1 cellular context compared by ENCODE assay signal in genomic region chr9:121942313-121942712, GRCh38.
TF ChIP-seq lines count a peak whose summit lies in the region.

No MANE protein-coding gene starts in this region.

TF ChIP-seq in HepG2, 621 proteins besides CTCF, POLR2A, EP300 and RAD21 (continued from another document and continues in another):
- TF ChIP-seq MNT (IDR thresholded peaks at IDR 0.05), result no peak
- TF ChIP-seq REL (CRISPR knock-in tag; conservative IDR thresholded peaks at IDR 0.05), result no peak
- TF ChIP-seq ZNF792 (CRISPR knock-in tag; IDR thresholded peaks at IDR 0.05), result no peak
- TF ChIP-seq ZFP36L2 (CRISPR knock-in tag; IDR thresholded peaks at IDR 0.05), result no peak
- TF ChIP-seq ZNF3 (CRISPR knock-in tag; IDR thresholded peaks at IDR 0.05), result peak; percentile 96
- TF ChIP-seq CREM (IDR thresholded peaks at IDR 0.05), result no peak
- no peak for TF ChIP-seq CREM (CRISPR knock-in tag; IDR thresholded peaks at IDR 0.05)
- TF ChIP-seq SMAD9 (CRISPR knock-in tag; IDR thresholded peaks at IDR 0.05), result no peak
- no peak for TF ChIP-seq PHF20 (CRISPR knock-in tag; IDR thresholded peaks at IDR 0.05)
- no peak for TF ChIP-seq ZNF883 (CRISPR knock-in tag; IDR thresholded peaks at IDR 0.05; ENCODE audit: not compliant biosample characterization)
- TF ChIP-seq KLF16 (CRISPR knock-in tag; IDR thresholded peaks at IDR 0.05), result 0 out of 4 replicates have a peak, but pooled peaks of 1 of the 2 experiments have one; percentile 36
- TF ChIP-seq TCF7 (IDR thresholded peaks at IDR 0.05; ENCODE audit: low read depth), result no peak
- TF ChIP-seq ZNF136 (CRISPR knock-in tag; IDR thresholded peaks at IDR 0.05; ENCODE audit: low read depth), result no peak
- no peak for TF ChIP-seq MEF2D (CRISPR knock-in tag; IDR thresholded peaks at IDR 0.05)
- no peak for TF ChIP-seq ZNF687 (CRISPR knock-in tag; IDR thresholded peaks at IDR 0.05)
- peak; percentile 46; the same call in 1 of the 2 replicates for TF ChIP-seq RARA (CRISPR knock-in tag; IDR thresholded peaks at IDR 0.05)
- no peak for TF ChIP-seq ZNF75D (CRISPR knock-in tag; IDR thresholded peaks at IDR 0.05; ENCODE audit: borderline replicate concordance)
- TF ChIP-seq EED (CRISPR knock-in tag; IDR thresholded peaks at IDR 0.05), result no peak
- TF ChIP-seq ZNF253 (CRISPR knock-in tag; IDR thresholded peaks at IDR 0.05; ENCODE audit: borderline replicate concordance), result no peak
- peak; percentile 26; the same call in 1 of the 2 replicates for TF ChIP-seq HNF4A (CRISPR knock-in tag; IDR thresholded peaks at IDR 0.05)
- no peak for TF ChIP-seq NR3C1 (CRISPR knock-in tag; IDR thresholded peaks at IDR 0.05)
- no peak for TF ChIP-seq ZNF780A (CRISPR knock-in tag; IDR thresholded peaks at IDR 0.05)
- no peak for TF ChIP-seq ZNF816 (CRISPR knock-in tag; IDR thresholded peaks at IDR 0.05; ENCODE audit: borderline replicate concordance)
- TF ChIP-seq ZNF691 (CRISPR knock-in tag; IDR thresholded peaks at IDR 0.05; ENCODE audit: borderline replicate concordance, low read depth), result no peak
- TF ChIP-seq AKNA (CRISPR knock-in tag; IDR thresholded peaks at IDR 0.05; ENCODE audit: borderline replicate concordance), result no peak
- TF ChIP-seq PCBP1 (IDR thresholded peaks at IDR 0.05; ENCODE audit: borderline replicate concordance, low read depth, low read length), result no peak
- no peak for TF ChIP-seq ZBTB7A (CRISPR knock-in tag; IDR thresholded peaks at IDR 0.05)
- no peak for TF ChIP-seq NCOA5 (CRISPR knock-in tag; IDR thresholded peaks at IDR 0.05)
- no peak for TF ChIP-seq ZNF7 (CRISPR knock-in tag; IDR thresholded peaks at IDR 0.05)
- no peak for TF ChIP-seq RBM22 (optimal IDR thresholded peaks at IDR 0.05; ENCODE audit: low read length)
- TF ChIP-seq ZSCAN22 (CRISPR knock-in tag; IDR thresholded peaks at IDR 0.05), result no peak
- TF ChIP-seq HINFP (CRISPR knock-in tag; IDR thresholded peaks at IDR 0.05; ENCODE audit: low read depth), result no peak
- TF ChIP-seq CCDC6 (CRISPR knock-in tag; IDR thresholded peaks at IDR 0.05), result no peak
- TF ChIP-seq ZBTB38 (CRISPR knock-in tag; IDR thresholded peaks at IDR 0.05), result no peak
- peak; percentile 16; the same call in 1 of the 2 replicates for TF ChIP-seq HMG20A (CRISPR knock-in tag; IDR thresholded peaks at IDR 0.05; ENCODE audit: borderline replicate concordance)
- TF ChIP-seq YY1 (IDR thresholded peaks at IDR 0.05; ENCODE audit: insufficient read depth, insufficient replicate concordance, low read depth, low read length), result no peak
- no peak for TF ChIP-seq ZNF790 (CRISPR knock-in tag; IDR thresholded peaks at IDR 0.05; ENCODE audit: borderline replicate concordance)
- TF ChIP-seq ZNF275 (CRISPR knock-in tag; IDR thresholded peaks at IDR 0.05; ENCODE audit: borderline replicate concordance), result no peak
- TF ChIP-seq ZNF720 (CRISPR knock-in tag; IDR thresholded peaks at IDR 0.05), result no peak
- peak; percentile 16 for TF ChIP-seq TEAD3 (CRISPR knock-in tag; optimal IDR thresholded peaks at IDR 0.05; ENCODE audit: borderline replicate concordance)
- TF ChIP-seq THAP8 (CRISPR knock-in tag; IDR thresholded peaks at IDR 0.05; ENCODE audit: borderline replicate concordance), result no peak
- no peak for TF ChIP-seq FOXP1 (IDR thresholded peaks at IDR 0.05)
- peak; percentile 97 for TF ChIP-seq FOXP1 (CRISPR knock-in tag; IDR thresholded peaks at IDR 0.05)
- no peak for TF ChIP-seq ZNF574 (CRISPR knock-in tag; IDR thresholded peaks at IDR 0.05)
